23 cellular contexts compared by ENCODE assay signal in the genomic region with DNA sequence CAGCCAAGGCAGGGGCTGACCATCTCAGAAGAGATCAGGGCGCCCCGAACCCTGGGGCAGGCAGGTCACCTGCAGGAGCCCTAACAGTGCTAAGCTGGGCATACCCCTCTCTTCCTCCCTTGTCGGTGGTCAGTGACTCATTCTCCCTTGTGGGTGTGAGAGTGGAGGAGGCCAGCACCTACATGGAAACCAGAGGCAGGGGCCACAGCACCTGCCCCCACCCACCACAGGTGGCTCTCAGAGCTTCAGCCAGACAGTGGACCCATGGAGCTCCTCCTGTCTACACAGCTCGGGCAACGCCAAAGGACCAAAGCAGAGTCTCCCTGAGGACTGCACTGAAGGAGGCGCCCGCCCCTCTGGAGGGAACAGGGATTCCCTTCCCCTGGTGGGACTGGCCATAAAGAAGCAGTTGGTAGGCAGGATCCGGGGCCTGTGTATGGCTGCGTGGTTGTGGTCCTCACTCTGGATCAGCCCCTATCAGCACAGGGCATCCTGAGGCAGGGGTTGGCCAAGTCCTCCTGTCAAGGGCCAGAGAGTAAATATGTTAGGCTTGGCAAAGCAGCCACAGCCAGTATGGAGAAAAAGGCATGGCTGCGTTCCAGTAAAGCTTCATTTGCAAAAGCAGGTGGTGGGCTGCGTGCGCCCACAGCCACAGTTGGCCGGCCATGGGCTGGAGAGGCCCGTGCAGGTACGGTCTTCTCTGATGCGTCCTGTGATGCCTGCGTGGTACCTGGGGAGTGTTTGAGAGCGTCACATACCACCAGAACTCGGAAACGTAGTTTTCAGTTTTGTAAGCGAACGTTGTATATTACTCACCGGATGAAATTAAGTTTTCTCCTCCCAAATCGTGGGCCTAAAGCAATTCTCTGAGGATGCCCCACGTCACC.
DNase-seq lines count a peak whose midpoint lies in the region; ATAC-seq and TF ChIP-seq lines count a peak whose summit lies in the region.
"Had no signal": no experiment of that assay in that cellular context is flagged by ENCODE, and none has a peak within 500 bp of the region (broad histone marks: within the 10 kb centered on the region; RNA-seq: fewer than 3 reads in every experiment).

No MANE protein-coding gene starts in this region.

- DNase-seq in stimulated activated naive CD8-positive, alpha-beta T cell treated with anti-CD3 and anti-CD28 coated beads, Interleukin-15, amount 100 ng/mL, for 72 hours = peak in 1 of 2 donors; percentile 3
- no peak for DNase-seq in stimulated activated naive CD8-positive, alpha-beta T cell treated with anti-CD3 and anti-CD28 coated beads, Interleukin-15, Interleukin-2, amounts not matched to agents 100 U/mL and 50 U/mL, for 24 hours
- DNase-seq in esophagus muscularis mucosa (ENCODE audit: extremely low spot score) = peak; percentile 66
- peak; percentile 33 for DNase-seq in sciatic nerve (ENCODE audit: low spot score)
- no peak for DNase-seq in HPDE6-E6E7 (ENCODE audit: extremely low spot score)
- no peak for DNase-seq in activated T-helper 2 cell treated with anti-CD3 and anti-CD28 coated beads, Interferon-gamma antibody, Interleukin-2, Interleukin-4, amounts not matched to agents 10 μg/mL and 5 μg/mL and 100 μg/mL, durations not matched to agents 14 hours and 24 hours and 36 hours (ENCODE audit: low spot score)
- DNase-seq: activated CD8-positive, alpha-beta T cell treated with anti-CD3 and anti-CD28 coated beads for 36 hours; activated T-cell treated with anti-CD3 and anti-CD28 coated beads, Interleukin-2, amount 50 U/mL, for 48 hours; central memory CD4-positive, alpha-beta T cell; EL; erythroblast; foreskin melanocyte; immature natural killer cell; NCI-H146; NCI-H526 had no signal

- no peak overlapping the region for H3K4me3 ChIP-seq in esophagus muscularis mucosa
- H3K4me3 ChIP-seq: GM23338, hepatocyte had no signal

- H3K27ac Mint-ChIP-seq in stimulated activated naive CD8-positive, alpha-beta T cell treated with anti-CD3 and anti-CD28 coated beads, Interleukin-15, amount 100 ng/mL, for 72 hours = no peak overlapping the region
- H3K27ac Mint-ChIP-seq in activated T-helper 2 cell treated with anti-CD3 and anti-CD28 coated beads, Interferon-gamma antibody, Interleukin-2, Interleukin-4, amounts not matched to agents 10 μg/mL and 5 μg/mL and 100 μg/mL, durations not matched to agents 14 hours and 24 hours and 36 hours = no peak overlapping the region
- H3K27ac Mint-ChIP-seq: activated CD8-positive, alpha-beta T cell treated with anti-CD3 and anti-CD28 coated beads for 36 hours; CD14-positive monocyte; GM23338; immature natural killer cell; T-helper 2 cell treated with Interferon-gamma antibody and Interleukin-4, amounts not matched to agents 5 μg/mL and 100 μg/mL, for 36 hours had no signal

- H3K36me3 Mint-ChIP-seq in activated T-helper 2 cell treated with anti-CD3 and anti-CD28 coated beads, Interferon-gamma antibody, Interleukin-2, Interleukin-4, amounts not matched to agents 10 μg/mL and 5 μg/mL and 100 μg/mL, durations not matched to agents 14 hours and 24 hours and 36 hours (ENCODE audit: low read depth) = no peaks in the 10 kb centered on the region

- TF ChIP-seq CTCF in esophagus muscularis mucosa (IDR thresholded peaks at IDR 0.05) = no peak

- H3K36me3 ChIP-seq in esophagus muscularis mucosa = peaks cover 0 to 32% (median 12%) of the 10 kb centered on the region in 4 donors

- no peaks in the 10 kb centered on the region for H3K4me1 ChIP-seq in esophagus muscularis mucosa

- no peak for TF ChIP-seq POLR2A in esophagus muscularis mucosa (IDR thresholded peaks at IDR 0.05; ENCODE audit: low read depth)

- peak; percentile 23 for ATAC-seq in stimulated activated naive CD8-positive, alpha-beta T cell treated with anti-CD3 and anti-CD28 coated beads, Interleukin-15, amount 100 ng/mL, for 72 hours
- no peak for ATAC-seq in stimulated activated naive CD8-positive, alpha-beta T cell treated with anti-CD3 and anti-CD28 coated beads, Interleukin-15, Interleukin-2, amounts not matched to agents 100 U/mL and 50 U/mL, for 24 hours
- ATAC-seq in sciatic nerve (no peak), HG03159 (IDR thresholded peaks at IDR 0.05; ENCODE audit: unreplicated experiment) (no peak), GM18498 (IDR thresholded peaks at IDR 0.05; ENCODE audit: unreplicated experiment) (no peak)
- ATAC-seq: activated CD8-positive, alpha-beta T cell treated with anti-CD3 and anti-CD28 coated beads for 36 hours; activated naive CD4-positive, alpha-beta T cell treated with anti-CD3 and anti-CD28 coated beads, Interleukin-2, amount 50 U/mL, for 72 hours; GM23338; SK-N-SH treated with all-trans-retinoic acid at 6 μM for 48 hours had no signal

- H3K9me3 Mint-ChIP-seq in stimulated activated naive CD8-positive, alpha-beta T cell treated with anti-CD3 and anti-CD28 coated beads, Interleukin-15, amount 100 ng/mL, for 72 hours = peaks cover 0 to 28% of the 10 kb centered on the region in 2 donors
- H3K9me3 Mint-ChIP-seq in activated T-helper 2 cell treated with anti-CD3 and anti-CD28 coated beads, Interferon-gamma antibody, Interleukin-2, Interleukin-4, amounts not matched to agents 10 μg/mL and 5 μg/mL and 100 μg/mL, durations not matched to agents 14 hours and 24 hours and 36 hours = no peaks in the 10 kb centered on the region
- H3K9me3 Mint-ChIP-seq: activated naive CD4-positive, alpha-beta T cell treated with anti-CD3 and anti-CD28 coated beads, Interleukin-2, amount 50 U/mL, for 72 hours; GM23338; immature natural killer cell; T-helper 2 cell treated with Interferon-gamma antibody and Interleukin-4, amounts not matched to agents 5 μg/mL and 100 μg/mL, for 36 hours had no signal

- H3K4me3 Mint-ChIP-seq in stimulated activated naive CD8-positive, alpha-beta T cell treated with anti-CD3 and anti-CD28 coated beads, Interleukin-15, amount 100 ng/mL, for 72 hours = no peak overlapping the region
- H3K4me3 Mint-ChIP-seq in activated T-helper 2 cell treated with anti-CD3 and anti-CD28 coated beads, Interferon-gamma antibody, Interleukin-2, Interleukin-4, amounts not matched to agents 10 μg/mL and 5 μg/mL and 100 μg/mL, durations not matched to agents 14 hours and 24 hours and 36 hours (ENCODE audit: low read depth) = no peak overlapping the region
- H3K4me3 Mint-ChIP-seq: activated CD8-positive, alpha-beta T cell treated with anti-CD3 and anti-CD28 coated beads for 36 hours; CD14-positive monocyte; GM23338; immature natural killer cell; T-helper 2 cell treated with Interferon-gamma antibody and Interleukin-4, amounts not matched to agents 5 μg/mL and 100 μg/mL, for 36 hours had no signal

- no peak for TF ChIP-seq EP300 in esophagus muscularis mucosa (IDR thresholded peaks at IDR 0.05)

- H3K4me1 Mint-ChIP-seq in stimulated activated naive CD8-positive, alpha-beta T cell treated with anti-CD3 and anti-CD28 coated beads, Interleukin-15, amount 100 ng/mL, for 72 hours = no peaks in the 10 kb centered on the region
- no peaks in the 10 kb centered on the region for H3K4me1 Mint-ChIP-seq in activated T-helper 2 cell treated with anti-CD3 and anti-CD28 coated beads, Interferon-gamma antibody, Interleukin-2, Interleukin-4, amounts not matched to agents 10 μg/mL and 5 μg/mL and 100 μg/mL, durations not matched to agents 14 hours and 24 hours and 36 hours (ENCODE audit: low read depth)
- H3K4me1 Mint-ChIP-seq: immature natural killer cell had no signal

- intact Hi-C loops in esophagus muscularis mucosa (cut with DNase I) = no loop called here
- intact Hi-C loops in sciatic nerve (cut with DNase I) = no loop called here
- intact Hi-C loops in activated T-helper 2 cell treated with anti-CD3 and anti-CD28 coated beads, Interferon-gamma antibody, Interleukin-2, Interleukin-4, amounts not matched to agents 10 μg/mL and 5 μg/mL and 100 μg/mL, durations not matched to agents 14 hours and 24 hours and 36 hours (cut with micrococcal nuclease) = no loop called here

- WGBS in esophagus muscularis mucosa = 96% methylated on average over 24 of the region's 25 CpGs

- H3K27me3 ChIP-seq in esophagus muscularis mucosa = no peaks in the 10 kb centered on the region
- H3K27me3 ChIP-seq: hepatocyte had no signal

- no peaks in the 10 kb centered on the region for H3K27me3 Mint-ChIP-seq in stimulated activated naive CD8-positive, alpha-beta T cell treated with anti-CD3 and anti-CD28 coated beads, Interleukin-15, amount 100 ng/mL, for 72 hours
- no peaks in the 10 kb centered on the region for H3K27me3 Mint-ChIP-seq in activated T-helper 2 cell treated with anti-CD3 and anti-CD28 coated beads, Interferon-gamma antibody, Interleukin-2, Interleukin-4, amounts not matched to agents 10 μg/mL and 5 μg/mL and 100 μg/mL, durations not matched to agents 14 hours and 24 hours and 36 hours (ENCODE audit: low read depth)
- H3K27me3 Mint-ChIP-seq: activated CD8-positive, alpha-beta T cell treated with anti-CD3 and anti-CD28 coated beads for 36 hours had no signal

- H3K9me3 ChIP-seq in esophagus muscularis mucosa = no peaks in the 10 kb centered on the region

- no peak overlapping the region for H3K27ac ChIP-seq in esophagus muscularis mucosa (replicated peaks in 1 of 4)
- H3K27ac ChIP-seq: hepatocyte had no signal

Comparison
In these comparisons a context has a peak if more than half of its experiments do, and no peak if none do; other contexts are left out.
1. DNase-seq: peak in esophagus muscularis mucosa (single experiment) and sciatic nerve (single experiment); none in stimulated activated naive CD8-positive, alpha-beta T cell treated with anti-CD3 and anti-CD28 coated beads, Interleukin-15, Interleukin-2, amounts not matched to agents 100 U/mL and 50 U/mL, for 24 hours (single experiment), HPDE6-E6E7 (single experiment) and activated T-helper 2 cell treated with anti-CD3 and anti-CD28 coated beads, Interferon-gamma antibody, Interleukin-2, Interleukin-4, amounts not matched to agents 10 μg/mL and 5 μg/mL and 100 μg/mL, durations not matched to agents 14 hours and 24 hours and 36 hours (single experiment).